In genomic region chr17:45063198-45063597, GRCh38 we compare ENCODE assay signal across 1 cellular context.
TF ChIP-seq lines count a peak whose summit lies in the region.

No MANE protein-coding gene starts in this region.

TF ChIP-seq in WTC11, 78 proteins besides CTCF, POLR2A, EP300 and RAD21 (continued from another document):
- TF ChIP-seq OVOL2 (CRISPR knock-in tag; IDR thresholded peaks at IDR 0.05; ENCODE audit: borderline replicate concordance) = no peak
- no peak for TF ChIP-seq RELA (CRISPR knock-in tag; IDR thresholded peaks at IDR 0.05; ENCODE audit: borderline replicate concordance)
